Comparison of ENCODE assay signal across 15 cellular contexts in genomic region chr2:127397568-127398238, GRCh38. TPM values are rescaled to one million over a fixed set of nuclear protein-coding genes. Genes with fewer than 3 reads are reported as not detected.
DNase-seq lines count a peak whose midpoint lies in the region; ATAC-seq and TF ChIP-seq lines count a peak whose summit lies in the region.
"Had no signal": no experiment of that assay in that cellular context is flagged by ENCODE, and none has a peak within 500 bp of the region (broad histone marks: within the 10 kb centered on the region; RNA-seq: fewer than 3 reads in every experiment).

No MANE protein-coding gene starts in this region.

- peak; percentile 5 for ATAC-seq in stimulated activated naive CD8-positive, alpha-beta T cell treated with anti-CD3 and anti-CD28 coated beads, Interleukin-15, amount 100 ng/mL, for 72 hours
- ATAC-seq in stimulated activated naive CD8-positive, alpha-beta T cell treated with anti-CD3 and anti-CD28 coated beads, Interleukin-15, Interleukin-2, amounts not matched to agents 100 U/mL and 50 U/mL, for 24 hours: no peak
- no peak for ATAC-seq in sciatic nerve
- no peak for ATAC-seq in HG03280 (IDR thresholded peaks at IDR 0.05; ENCODE audit: unreplicated experiment)

- no peaks in the 10 kb centered on the region for H3K27me3 ChIP-seq in adrenal gland
- H3K27me3 ChIP-seq: sigmoid colon, vagina had no signal

- no peak overlapping the region for H3K4me3 Mint-ChIP-seq in stimulated activated naive CD8-positive, alpha-beta T cell treated with anti-CD3 and anti-CD28 coated beads, Interleukin-15, amount 100 ng/mL, for 72 hours
- no peak overlapping the region for H3K4me3 Mint-ChIP-seq in mesothelial cell of epicardium

- H3K36me3 ChIP-seq in adrenal gland (replicated peaks in 1 of 2): no peaks in the 10 kb centered on the region
- H3K36me3 ChIP-seq: sigmoid colon, vagina had no signal

- H3K36me3 Mint-ChIP-seq in mesothelial cell of epicardium: peaks cover 15% of the 10 kb centered on the region

- intact Hi-C loops in adrenal gland (cut with DNase I): no loop called here
- intact Hi-C loops in sciatic nerve (cut with DNase I): no loop called here

- TF ChIP-seq CTCF in adrenal gland (IDR thresholded peaks at IDR 0.05) (no peak), mesothelial cell of epicardium (IDR thresholded peaks at IDR 0.05; ENCODE audit: unreplicated experiment) (no peak)

- H3K9me3 Mint-ChIP-seq in stimulated activated naive CD8-positive, alpha-beta T cell treated with anti-CD3 and anti-CD28 coated beads, Interleukin-15, amount 100 ng/mL, for 72 hours: peaks cover under 1 to 2% of the 10 kb centered on the region in 2 donors
- H3K9me3 Mint-ChIP-seq in mesothelial cell of epicardium: peaks cover 10% of the 10 kb centered on the region

- 49 to 76% (median 61%) methylated on average over 7 to 9 of the region's 9 CpGs for WGBS in adrenal gland, 4 donors

- peaks cover 10% of the 10 kb centered on the region for H3K27me3 Mint-ChIP-seq in stimulated activated naive CD8-positive, alpha-beta T cell treated with anti-CD3 and anti-CD28 coated beads, Interleukin-15, amount 100 ng/mL, for 72 hours
- H3K27me3 Mint-ChIP-seq in mesothelial cell of epicardium (ENCODE audit: low read depth): no peaks in the 10 kb centered on the region

- H3K27ac Mint-ChIP-seq in stimulated activated naive CD8-positive, alpha-beta T cell treated with anti-CD3 and anti-CD28 coated beads, Interleukin-15, amount 100 ng/mL, for 72 hours: no peak overlapping the region
- H3K27ac Mint-ChIP-seq in mesothelial cell of epicardium: peak overlapping the region; percentile 85

- H3K9me3 ChIP-seq in adrenal gland (replicated peaks in 1 of 3): no peaks in the 10 kb centered on the region
- H3K9me3 ChIP-seq: mucosa of descending colon, sigmoid colon, vagina had no signal

- no peak overlapping the region for H3K4me3 ChIP-seq in adrenal gland
- H3K4me3 ChIP-seq: mucosa of descending colon, sigmoid colon, vagina had no signal

- peaks cover 35% of the 10 kb centered on the region for H3K4me1 Mint-ChIP-seq in stimulated activated naive CD8-positive, alpha-beta T cell treated with anti-CD3 and anti-CD28 coated beads, Interleukin-15, amount 100 ng/mL, for 72 hours
- peaks cover 26% of the 10 kb centered on the region for H3K4me1 Mint-ChIP-seq in mesothelial cell of epicardium

- no peak for DNase-seq in stimulated activated naive CD8-positive, alpha-beta T cell treated with anti-CD3 and anti-CD28 coated beads, Interleukin-15, amount 100 ng/mL, for 72 hours
- DNase-seq in stimulated activated naive CD8-positive, alpha-beta T cell treated with anti-CD3 and anti-CD28 coated beads, Interleukin-15, Interleukin-2, amounts not matched to agents 100 U/mL and 50 U/mL, for 24 hours: no peak
- DNase-seq in adrenal gland (peak in 1 of 7 donors; percentile 19), mesothelial cell of epicardium (ENCODE audit: low spot score in 2 of 2, unreplicated experiment in 2 of 2) (no peak), sciatic nerve (ENCODE audit: low spot score) (no peak), NCI-H2171 treated with DMSO at 0.1 percent for 48 hours (lab: John Stamatoyannopoulos, UW) (no peak)
- DNase-seq in activated T-cell treated with anti-CD3 and anti-CD28 coated beads, Interleukin-2, amount 50 U/mL, for 1 hour: no peak
- DNase-seq: activated CD4-positive, CD25-positive, alpha-beta regulatory T cell treated with anti-CD3 and anti-CD28 coated beads, Interleukin-2, amount 50 U/mL, for 72 hours; NCI-H1092 treated with DMSO at 0.1 percent for 48 hours; NCI-H774 had no signal

- peaks cover 4 to 17% of the 10 kb centered on the region in 2 donors for H3K4me1 ChIP-seq in adrenal gland (replicated peaks in 1 of 2)

- peak overlapping the region in 4 of 5 donors; percentile 39 to 68 (median 60) for H3K27ac ChIP-seq in adrenal gland
- H3K27ac ChIP-seq: vagina had no signal

- no peak for TF ChIP-seq POLR2A in adrenal gland (IDR thresholded peaks at IDR 0.05)

RNA-seq across cellular contexts. Expression of gene MAP3K2, which starts 9.9 kb away (rescaled TPM):
- total RNA-seq in adrenal gland (10 to 100 TPM; 45.6 to 91.6 (median 57.9) TPM), mesothelial cell of epicardium (47.6 to 48.1 TPM (median 47.9 TPM) in 3 replicates), sciatic nerve (62.0 TPM)
- 10 to 100 TPM in 2 of 3 donors, 1 to 10 TPM in 1; 4.2 to 17.1 (median 11.0) TPM for polyA plus RNA-seq in adrenal gland

RNA-seq across cellular contexts. Expression of gene PROC, which starts 20.5 kb away (rescaled TPM):
- total RNA-seq in adrenal gland (not detected), mesothelial cell of epicardium (0.24 to 0.25 TPM (median 0.25 TPM) in 3 replicates), sciatic nerve (not detected)
- polyA plus RNA-seq in adrenal gland: under 1 TPM in 2 of 3 donors, not detected in 1; 0.10 to 0.16 TPM
- total RNA-seq: bronchial epithelial cell, sigmoid colon, vagina had no signal
